8 cellular contexts compared by ENCODE assay signal in genomic region chr3:42067324-42067723, GRCh38. TPM values are rescaled to one million over a fixed set of nuclear protein-coding genes. Genes with fewer than 3 reads are reported as not detected.
A peak's percentile ranks its signal among the peaks of the same experiment; 100 is the strongest.
DNase-seq lines count a peak whose midpoint lies in the region; ATAC-seq and TF ChIP-seq lines count a peak whose summit lies in the region.

No MANE protein-coding gene starts in this region.

- TF ChIP-seq CTCF in astrocyte of the spinal cord (IDR thresholded peaks at IDR 0.05; ENCODE audit: low read depth, low read length) (no peak), mesothelial cell of epicardium (IDR thresholded peaks at IDR 0.05; ENCODE audit: unreplicated experiment) (no peak)

- H3K4me3 Mint-ChIP-seq in mesothelial cell of epicardium, result peak overlapping the region; percentile 47

- H3K27me3 Mint-ChIP-seq in mesothelial cell of epicardium (ENCODE audit: low read depth), result no peaks in the 10 kb centered on the region

- H3K9me3 Mint-ChIP-seq in mesothelial cell of epicardium, result no peaks in the 10 kb centered on the region

- no peaks in the 10 kb centered on the region for H3K9me3 ChIP-seq in MG63

- DNase-seq in astrocyte of the spinal cord (ENCODE audit: low read depth, low spot score) (peak; percentile 82), mesothelial cell of epicardium (ENCODE audit: low spot score in 2 of 2, unreplicated experiment in 2 of 2) (no peak), SW480 (ENCODE audit: low spot score) (no peak), MG63 (no peak), NCI-H446 treated with DMSO at 0.1 percent for 48 hours (lab: John Stamatoyannopoulos, UW) (no peak), COLO829 (ENCODE audit: low spot score) (no peak)

- H3K36me3 Mint-ChIP-seq in mesothelial cell of epicardium, result no peaks in the 10 kb centered on the region

- peak overlapping the region; percentile 98 for H3K27ac Mint-ChIP-seq in mesothelial cell of epicardium

- H3K36me3 ChIP-seq in MG63, result no peaks in the 10 kb centered on the region

- ATAC-seq in GM19035 (IDR thresholded peaks at IDR 0.05; ENCODE audit: unreplicated experiment) (peak; percentile 89), HG03060 (IDR thresholded peaks at IDR 0.05; ENCODE audit: low read depth, unreplicated experiment) (peak; percentile 87)

- H3K27me3 ChIP-seq in MG63, result no peaks in the 10 kb centered on the region

- peaks cover 43% of the 10 kb centered on the region for H3K4me1 Mint-ChIP-seq in mesothelial cell of epicardium

- H3K4me3 ChIP-seq in astrocyte of the spinal cord (ENCODE audit: low read depth, low read length) (no peak overlapping the region), MG63 (no peak overlapping the region)

- in situ Hi-C loops in astrocyte of the spinal cord (cut with HindIII; ENCODE audit: low sequenced_read_pairs), result no loop called here

RNA-seq across cellular contexts. Expression of gene TRAK1, which starts 23.8 kb away (rescaled TPM):
- total RNA-seq in mesothelial cell of epicardium, result 49.0 to 50.7 TPM (median 50.3 TPM) in 3 replicates
- 7.1 and 8.2 TPM in 2 replicates for total RNA-seq in MG63 (2014; rRNA removed; shearing (Covaris generic); ENCODE audit: low replicate concordance)
